Comparison of ENCODE assay signal across 14 cellular contexts in the genomic region with DNA sequence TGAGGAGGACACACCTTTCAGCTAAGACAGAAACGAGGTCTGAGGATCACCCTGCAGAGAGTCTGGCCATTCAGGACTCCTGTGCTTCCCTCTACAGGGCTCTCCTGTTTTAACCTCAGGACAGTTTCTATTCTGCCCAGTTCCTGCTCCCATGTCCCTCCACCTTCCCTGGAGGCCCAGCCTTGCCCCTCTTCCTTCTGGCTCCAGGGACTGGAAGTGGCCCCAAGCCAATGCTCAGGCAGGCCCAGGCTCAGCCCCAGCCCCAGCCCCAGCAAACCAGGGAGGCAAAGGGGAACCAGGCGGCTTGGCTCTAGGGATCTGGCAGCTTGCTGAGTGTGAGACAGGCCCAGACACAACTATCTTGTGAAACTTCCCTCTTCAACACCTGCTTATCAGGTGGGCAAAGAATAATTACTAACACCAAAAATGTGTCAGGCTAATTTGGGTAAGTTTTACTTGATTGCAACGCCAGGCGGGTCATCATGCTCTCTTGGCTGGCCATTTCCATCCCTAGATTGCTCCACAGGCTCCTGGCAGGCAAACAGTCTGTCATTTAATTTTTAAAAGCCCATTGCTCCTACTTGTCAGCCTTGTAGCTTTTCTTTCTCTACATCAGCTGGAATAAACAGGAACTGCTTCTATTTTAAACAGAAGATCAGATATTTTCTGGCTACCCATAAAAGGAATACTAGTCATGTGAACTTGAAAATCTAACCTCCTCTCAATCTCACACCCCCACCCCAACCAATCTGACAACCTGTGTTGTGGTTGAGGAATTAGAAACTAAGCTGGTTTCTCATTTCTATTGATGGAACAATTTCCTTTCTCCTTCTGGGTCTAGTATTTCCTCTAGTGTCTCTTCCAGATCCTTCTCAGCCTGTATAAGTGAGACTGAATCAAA. TPM values are rescaled to one million over a fixed set of nuclear protein-coding genes. Genes with fewer than 3 reads are reported as not detected.
DNase-seq lines count a peak whose midpoint lies in the region; ATAC-seq, FAIRE-seq and TF ChIP-seq lines count a peak whose summit lies in the region.
"Had no signal": no experiment of that assay in that cellular context is flagged by ENCODE, and none has a peak within 500 bp of the region (broad histone marks: within the 10 kb centered on the region; RNA-seq: fewer than 3 reads in every experiment).

No MANE protein-coding gene starts in this region.

- H3K4me3 ChIP-seq in CD8-positive, alpha-beta T cell (ENCODE audit: low read depth, low read length) = no peak overlapping the region
- H3K4me3 ChIP-seq in keratinocyte (ENCODE audit: control insufficient read depth in 2 of 3, extremely low read depth in 1 of 3, insufficient read depth in 2 of 3, low read depth in 1 of 3, low read length in 3 of 3) = no peak overlapping the region

- H3K9me3 ChIP-seq in CD8-positive, alpha-beta T cell (ENCODE audit: low read length) = no peaks in the 10 kb centered on the region
- no peaks in the 10 kb centered on the region for H3K9me3 ChIP-seq in keratinocyte (ENCODE audit: control insufficient read depth, low read depth, low read length)

- peaks cover 29% of the 10 kb centered on the region for H3K36me3 Mint-ChIP-seq in CD8-positive, alpha-beta T cell
- H3K36me3 Mint-ChIP-seq in activated CD8-positive, alpha-beta T cell treated with anti-CD3 and anti-CD28 coated beads, Interleukin-2, amount 10 ng/mL, durations not matched to agents 7 days and 5 days (ENCODE audit: low read depth) = peaks cover 34% of the 10 kb centered on the region

- no peak overlapping the region for H3K9ac ChIP-seq in keratinocyte (ENCODE audit: control insufficient read depth, extremely low read depth, insufficient read depth, low read length)

- POLR2A ChIA-PET in CD8-positive, alpha-beta T cell (lab: Charles Lee) = no interaction called here
- POLR2A ChIA-PET in activated CD8-positive, alpha-beta T cell treated with anti-CD3 and anti-CD28 coated beads, Interleukin-2, amount 10 ng/mL, durations not matched to agents 7 days and 5 days (lab: Charles Lee) = interaction anchor here (0.8 kb wide), 1 partner anchor 12 kb away, joined by 3 read pairs; no protein-coding TSS in a partner anchor

- H3K27me3 Mint-ChIP-seq in CD8-positive, alpha-beta T cell (ENCODE audit: low read depth) = no peaks in the 10 kb centered on the region
- no peaks in the 10 kb centered on the region for H3K27me3 Mint-ChIP-seq in activated CD8-positive, alpha-beta T cell treated with anti-CD3 and anti-CD28 coated beads, Interleukin-2, amount 10 ng/mL, durations not matched to agents 7 days and 5 days (ENCODE audit: low read depth)
- H3K27me3 Mint-ChIP-seq: activated T-cell treated with anti-CD3 and anti-CD28 coated beads, Interleukin-2, amount 50 U/mL, for 24 hours; dendritic cell treated with granulocyte-macrophage colony-stimulating factor and Interleukin-4, amounts not matched to agents 40 ng/mL and 50 ng/mL, for 4 days; natural killer cell treated with Interleukin-12 subunit alpha and Interleukin-12 subunit beta and Interleukin-15 and Interleukin-18, amount 100 ng/mL, for 72 hours had no signal

- ATAC-seq in CD8-positive, alpha-beta T cell = no peak
- no peak for ATAC-seq in activated CD8-positive, alpha-beta T cell treated with anti-CD3 and anti-CD28 coated beads, Interleukin-2, amount 10 ng/mL, durations not matched to agents 7 days and 5 days
- no peak for ATAC-seq in GM18520 (IDR thresholded peaks at IDR 0.05; ENCODE audit: unreplicated experiment)
- no peak for ATAC-seq in HG03571 (IDR thresholded peaks at IDR 0.05; ENCODE audit: unreplicated experiment)

- no peak for TF ChIP-seq CTCF in CD8-positive, alpha-beta T cell (IDR thresholded peaks at IDR 0.05)
- peak; percentile 23 to 44 (median 38) for TF ChIP-seq CTCF in keratinocyte (optimal IDR thresholded peaks at IDR 0.05 in 1 of 3, IDR thresholded peaks at IDR 0.05 in 1 of 3, conservative IDR thresholded peaks at IDR 0.05 in 1 of 3; ENCODE audit: extremely low read depth in 1 of 3, insufficient read depth in 2 of 3, low read length in 3 of 3)

- H3K4me1 ChIP-seq in CD8-positive, alpha-beta T cell (ENCODE audit: insufficient read depth, low read length) = peaks cover 17% of the 10 kb centered on the region
- H3K4me1 ChIP-seq in keratinocyte (ENCODE audit: control insufficient read depth, extremely low read depth, insufficient read depth, low read length) = peaks cover 29% of the 10 kb centered on the region

- intact Hi-C loops in CD8-positive, alpha-beta T cell (cut with DNase I, micrococcal nuclease) = no loop called here

- no peak for DNase-seq in CD8-positive, alpha-beta T cell
- DNase-seq in HPDE6-E6E7 (ENCODE audit: extremely low spot score) (peak; percentile 76), keratinocyte (ENCODE audit: low read depth, low spot score) (peak; percentile 41), NCI-H1436 (lab: John Stamatoyannopoulos, UW) (no peak), NCI-H2107 treated with DMSO at 0.1 percent for 48 hours (lab: John Stamatoyannopoulos, UW; ENCODE audit: unreplicated experiment) (no peak)
- DNase-seq in activated CD8-positive, alpha-beta T cell treated with anti-CD3 and anti-CD28 coated beads, Interleukin-2, amount 10 ng/mL, durations not matched to agents 7 days and 5 days = no peak
- DNase-seq: activated T-cell treated with anti-CD3 and anti-CD28 coated beads, Interleukin-2, amount 50 U/mL, for 24 hours; hypothalamus had no signal

- peaks cover 2% of the 10 kb centered on the region for H3K9me1 ChIP-seq in keratinocyte (ENCODE audit: control insufficient read depth, extremely low read depth, insufficient read depth, low read length)

- FAIRE-seq in keratinocyte (lab: Jason Lieb, UNC) = peak; percentile 86
- FAIRE-seq: urothelium cell line had no signal

- H3K4me3 Mint-ChIP-seq in CD8-positive, alpha-beta T cell = no peak overlapping the region
- H3K4me3 Mint-ChIP-seq in activated CD8-positive, alpha-beta T cell treated with anti-CD3 and anti-CD28 coated beads, Interleukin-2, amount 10 ng/mL, durations not matched to agents 7 days and 5 days = no peak overlapping the region
- H3K4me3 Mint-ChIP-seq: activated T-cell treated with anti-CD3 and anti-CD28 coated beads, Interleukin-2, amount 50 U/mL, for 24 hours; CD14-positive monocyte; dendritic cell treated with granulocyte-macrophage colony-stimulating factor and Interleukin-4, amounts not matched to agents 40 ng/mL and 50 ng/mL, for 4 days; natural killer cell treated with Interleukin-12 subunit alpha and Interleukin-12 subunit beta and Interleukin-15 and Interleukin-18, amount 100 ng/mL, for 72 hours had no signal

- peaks cover 30% of the 10 kb centered on the region for H3K4me1 Mint-ChIP-seq in CD8-positive, alpha-beta T cell (ENCODE audit: low read depth)
- peaks cover 15% of the 10 kb centered on the region for H3K4me1 Mint-ChIP-seq in activated CD8-positive, alpha-beta T cell treated with anti-CD3 and anti-CD28 coated beads, Interleukin-2, amount 10 ng/mL, durations not matched to agents 7 days and 5 days (ENCODE audit: low read depth)

- peak overlapping the region; percentile 41 for H2AFZ ChIP-seq in keratinocyte (ENCODE audit: control insufficient read depth, low read length)

- no peaks in the 10 kb centered on the region for H3K27me3 ChIP-seq in CD8-positive, alpha-beta T cell (ENCODE audit: insufficient read depth, low read length)
- no peaks in the 10 kb centered on the region for H3K27me3 ChIP-seq in keratinocyte (ENCODE audit: control insufficient read depth, extremely low read depth, insufficient read depth, low read length)

- dilution Hi-C loops in keratinocyte (cut with MboI; ENCODE audit: extremely low pct_ligation_motif_present, low sequenced_read_pairs) = no loop called here

- peaks cover 2% of the 10 kb centered on the region for H3K9me3 Mint-ChIP-seq in CD8-positive, alpha-beta T cell
- H3K9me3 Mint-ChIP-seq in activated CD8-positive, alpha-beta T cell treated with anti-CD3 and anti-CD28 coated beads, Interleukin-2, amount 10 ng/mL, durations not matched to agents 7 days and 5 days (ENCODE audit: insufficient read depth) = no peaks in the 10 kb centered on the region
- H3K9me3 Mint-ChIP-seq: activated T-cell treated with anti-CD3 and anti-CD28 coated beads, Interleukin-2, amount 50 U/mL, for 24 hours; dendritic cell treated with granulocyte-macrophage colony-stimulating factor and Interleukin-4, amounts not matched to agents 40 ng/mL and 50 ng/mL, for 4 days; natural killer cell treated with Interleukin-12 subunit alpha and Interleukin-12 subunit beta and Interleukin-15 and Interleukin-18, amount 100 ng/mL, for 72 hours had no signal

- H3K27ac ChIP-seq in CD8-positive, alpha-beta T cell (ENCODE audit: low read depth, low read length) = no peak overlapping the region
- peak overlapping the region; percentile 37 for H3K27ac ChIP-seq in keratinocyte (ENCODE audit: control insufficient read depth, insufficient read depth, low read length)

- H4K20me1 ChIP-seq in keratinocyte (ENCODE audit: control insufficient read depth, extremely low read depth, insufficient read depth, low read length) = no peaks in the 10 kb centered on the region

- peak overlapping the region; percentile 68 for H3K27ac Mint-ChIP-seq in CD8-positive, alpha-beta T cell
- H3K27ac Mint-ChIP-seq in activated CD8-positive, alpha-beta T cell treated with anti-CD3 and anti-CD28 coated beads, Interleukin-2, amount 10 ng/mL, durations not matched to agents 7 days and 5 days = peak overlapping the region; percentile 32
- H3K27ac Mint-ChIP-seq: activated T-cell treated with anti-CD3 and anti-CD28 coated beads, Interleukin-2, amount 50 U/mL, for 24 hours; dendritic cell treated with granulocyte-macrophage colony-stimulating factor and Interleukin-4, amounts not matched to agents 40 ng/mL and 50 ng/mL, for 4 days; natural killer cell treated with Interleukin-12 subunit alpha and Interleukin-12 subunit beta and Interleukin-15 and Interleukin-18, amount 100 ng/mL, for 72 hours had no signal

- no peaks in the 10 kb centered on the region for H3K79me2 ChIP-seq in keratinocyte (ENCODE audit: control insufficient read depth, insufficient read depth, low read length)

- H3K4me2 ChIP-seq in keratinocyte (ENCODE audit: control insufficient read depth, extremely low read depth, insufficient read depth, low read depth, low read length) = peak overlapping the region; percentile 59

- CTCF ChIA-PET in CD8-positive, alpha-beta T cell (lab: Charles Lee) = interaction anchor here (0.5 to 1.8 kb wide), 3 partner anchors 35 to 491 kb away, joined by 3 to 6 read pairs (median 4); no protein-coding TSS in a partner anchor
- CTCF ChIA-PET in activated CD8-positive, alpha-beta T cell treated with anti-CD3 and anti-CD28 coated beads, Interleukin-2, amount 10 ng/mL, durations not matched to agents 7 days and 5 days (lab: Charles Lee) = no interaction called here

- H3K36me3 ChIP-seq in CD8-positive, alpha-beta T cell (ENCODE audit: insufficient read depth, low read length) = no peaks in the 10 kb centered on the region
- H3K36me3 ChIP-seq in keratinocyte (ENCODE audit: control insufficient read depth in 2 of 2, extremely low read depth in 1 of 2, insufficient read depth in 2 of 2, low read length in 2 of 2) = peaks cover 7 to 9% of the 10 kb centered on the region in 2 experiments

RNA-seq across cellular contexts. Expression of gene UPK1B, which starts 33.5 kb away (rescaled TPM):
- not detected for total RNA-seq in CD8-positive, alpha-beta T cell
- total RNA-seq in activated CD8-positive, alpha-beta T cell treated with anti-CD3 and anti-CD28 coated beads, Interleukin-2, amount 10 ng/mL, durations not matched to agents 7 days and 5 days = not detected
- polyA plus RNA-seq in keratinocyte = 23.7 to 82.5 TPM (median 54.6 TPM) in 3 replicates
- polyA plus RNA-seq in keratinocyte (2011; ENCODE audit: low read depth) = 11.8 TPM
- polyA plus RNA-seq in keratinocyte (2011; cell fraction: cytosol; rRNA removed) = 28.4 and 58.0 TPM in 2 replicates
- polyA plus RNA-seq in keratinocyte (2011; cell fraction: nucleus; rRNA removed) = 67.1 and 78.9 TPM in 2 replicates
- polyA plus RNA-seq in keratinocyte (2012; ENCODE audit: low replicate concordance) = 18.3 and 22.0 TPM in 2 replicates
- polyA minus RNA-seq in keratinocyte = 17.7 to 64.8 TPM (median 31.9 TPM) in 3 replicates
- polyA minus RNA-seq in keratinocyte (2011; cell fraction: cytosol; rRNA and poly(A)+ RNA removed) = 30.7 TPM
- 34.2 and 51.8 TPM in 2 replicates for polyA minus RNA-seq in keratinocyte (2011; cell fraction: nucleus; rRNA and poly(A)+ RNA removed)
- total RNA-seq: natural killer cell treated with Interleukin-12 subunit alpha and Interleukin-12 subunit beta and Interleukin-15 and Interleukin-18, amount 100 ng/mL, for 72 hours had no signal
- polyA plus RNA-seq: CD14-positive monocyte had no signal

RNA-seq across cellular contexts. Expression of gene B4GALT4, which starts 33.8 kb away (rescaled TPM):
- total RNA-seq in CD8-positive, alpha-beta T cell = 10 to 100 TPM; 18.2 to 18.6 TPM
- total RNA-seq in activated CD8-positive, alpha-beta T cell treated with anti-CD3 and anti-CD28 coated beads, Interleukin-2, amount 10 ng/mL, durations not matched to agents 7 days and 5 days = 10 to 100 TPM; 16.3 to 16.4 TPM
- polyA plus RNA-seq in keratinocyte = 26.0 to 43.3 TPM (median 29.4 TPM) in 3 replicates
- 77.7 TPM for polyA plus RNA-seq in keratinocyte (2011; ENCODE audit: low read depth)
- 17.5 and 19.2 TPM in 2 replicates for polyA plus RNA-seq in keratinocyte (2011; cell fraction: cytosol; rRNA removed)
- polyA plus RNA-seq in keratinocyte (2011; cell fraction: nucleus; rRNA removed) = 33.1 and 43.3 TPM in 2 replicates
- 23.0 and 33.6 TPM in 2 replicates for polyA plus RNA-seq in keratinocyte (2012; ENCODE audit: low replicate concordance)
- 11.9 to 23.7 TPM (median 22.4 TPM) in 3 replicates for polyA minus RNA-seq in keratinocyte
- polyA minus RNA-seq in keratinocyte (2011; cell fraction: cytosol; rRNA and poly(A)+ RNA removed) = 23.2 TPM
- 13.4 and 22.0 TPM in 2 replicates for polyA minus RNA-seq in keratinocyte (2011; cell fraction: nucleus; rRNA and poly(A)+ RNA removed)

Comparison
In these comparisons a context has a peak if more than half of its experiments do, and no peak if none do; other contexts are left out.
1. DNase-seq: peak in HPDE6-E6E7 (single experiment) and keratinocyte (single experiment); none in CD8-positive, alpha-beta T cell (0 of 7), activated CD8-positive, alpha-beta T cell treated with anti-CD3 and anti-CD28 coated beads, Interleukin-2, amount 10 ng/mL, durations not matched to agents 7 days and 5 days (single experiment), NCI-H1436 (single experiment) and NCI-H2107 treated with DMSO at 0.1 percent for 48 hours (single experiment).